20 cellular contexts compared by ENCODE assay signal in genomic region chr18:68469049-68469625, GRCh38.
A peak's percentile ranks its signal among the peaks of the same experiment; 100 is the strongest.
DNase-seq lines count a peak whose midpoint lies in the region; ATAC-seq and TF ChIP-seq lines count a peak whose summit lies in the region.
"Had no signal": no experiment of that assay in that cellular context is flagged by ENCODE, and none has a peak within 500 bp of the region (broad histone marks: within the 10 kb centered on the region; RNA-seq: fewer than 3 reads in every experiment).

No MANE protein-coding gene starts in this region.

- H3K4me3 Mint-ChIP-seq in H9 = no peak overlapping the region
- H3K4me3 Mint-ChIP-seq: CD4-positive, CD25-positive, alpha-beta regulatory T cell; CD8-positive, alpha-beta memory T cell had no signal

- H3K14ac ChIP-seq in H9 (ENCODE audit: insufficient read depth, low read length) = no peak overlapping the region
- no peak overlapping the region for H3K14ac ChIP-seq in trophoblast cell (ENCODE audit: low read length)

- no peak overlapping the region for H3K23ac ChIP-seq in H9 (ENCODE audit: insufficient read length, low read depth, low read length)
- H3K23ac ChIP-seq in trophoblast cell (ENCODE audit: low read length) = no peak overlapping the region

- H3K4me1 Mint-ChIP-seq in H9 = peaks cover 6 to 8% of the 10 kb centered on the region in 2 experiments
- H3K4me1 Mint-ChIP-seq: CD4-positive, CD25-positive, alpha-beta regulatory T cell had no signal

- H3K36me3 ChIP-seq in neural cell (ENCODE audit: insufficient read depth, low read length) (no peaks in the 10 kb centered on the region), trophoblast cell (ENCODE audit: control insufficient read depth in 1 of 2, insufficient read depth in 2 of 2, low read length in 2 of 2) (no peaks in the 10 kb centered on the region)
- H3K36me3 ChIP-seq: BE2C had no signal

- no peak overlapping the region for H3T11ph ChIP-seq in H9 (ENCODE audit: low read length)

- no peak overlapping the region for H2AK5ac ChIP-seq in H9 (ENCODE audit: insufficient read length, low read length)
- no peak overlapping the region for H2AK5ac ChIP-seq in trophoblast cell (ENCODE audit: low read length)

- DNase-seq in H9 = no peak
- peak; percentile 35 for DNase-seq in NCI-H2227 (lab: John Stamatoyannopoulos, UW; ENCODE audit: unreplicated experiment)
- no peak for DNase-seq in SIG-M5 treated with dmso at 0.1 percent for 504 hours (lab: John Stamatoyannopoulos, UW; ENCODE audit: unreplicated experiment)
- no peak for DNase-seq in trophoblast cell
- no peak for DNase-seq in left ventricle myocardium superior
- DNase-seq: ACHN; BE2C; C1 segment of cervical spinal cord; CD4-positive, CD25-positive, alpha-beta regulatory T cell; CD8-positive, alpha-beta memory T cell; COR-L47; DMS 273 treated with DMSO at 0.1 percent for 48 hours; DMS53; DND-41; EL; HCEC 1CT had no signal

- intact Hi-C loops in left ventricle myocardium superior (cut with micrococcal nuclease) = no loop called here

- H2BK12ac ChIP-seq in H9 (ENCODE audit: insufficient read length, low read depth, low read length) (no peak overlapping the region), trophoblast cell (ENCODE audit: low read length) (no peak overlapping the region)

- no peak overlapping the region for H4K5ac ChIP-seq in H9 (ENCODE audit: insufficient read length, low read depth, low read length)

- no peak overlapping the region for H3K27ac ChIP-seq in H9 (ENCODE audit: insufficient read length, low read depth, low read length)
- peak overlapping the region; percentile 84 for H3K27ac ChIP-seq in neural cell (ENCODE audit: low read length)
- H3K27ac ChIP-seq in trophoblast cell (ENCODE audit: low read depth, low read length) = no peak overlapping the region
- H3K27ac ChIP-seq: HL-60 had no signal

- H3K4me3 ChIP-seq in neural cell (ENCODE audit: low read length) = no peak overlapping the region
- no peak overlapping the region for H3K4me3 ChIP-seq in trophoblast cell (ENCODE audit: low read depth, low read length)
- H3K4me3 ChIP-seq: K562 had no signal

- H2AFZ ChIP-seq in H9 (ENCODE audit: low read length) = no peak overlapping the region
- H2AFZ ChIP-seq in neural cell (ENCODE audit: low read depth, low read length) = no peak overlapping the region
- no peak overlapping the region for H2AFZ ChIP-seq in trophoblast cell (ENCODE audit: insufficient read depth, low read length, poor library complexity)

- H3K4ac ChIP-seq in H9 (ENCODE audit: low read depth, low read length) = no peak overlapping the region
- no peak overlapping the region for H3K4ac ChIP-seq in trophoblast cell (ENCODE audit: low read depth, low read length)

- no peak overlapping the region for H2BK5ac ChIP-seq in H9 (ENCODE audit: insufficient read length, low read length)
- no peak overlapping the region for H2BK5ac ChIP-seq in trophoblast cell (ENCODE audit: low read depth, low read length, poor library complexity)

- no peak overlapping the region for H3K4me2 ChIP-seq in H9 (ENCODE audit: insufficient read depth, insufficient read length, low read length)
- peak overlapping the region; percentile 22 for H3K4me2 ChIP-seq in neural cell (ENCODE audit: low read length)
- no peak overlapping the region for H3K4me2 ChIP-seq in trophoblast cell (ENCODE audit: low read length)

- H3K36me3 Mint-ChIP-seq in H9 (ENCODE audit: insufficient read depth in 1 of 3, low read depth in 3 of 3) = no peaks in the 10 kb centered on the region
- H3K36me3 Mint-ChIP-seq: CD4-positive, CD25-positive, alpha-beta regulatory T cell; CD8-positive, alpha-beta memory T cell had no signal

- TF ChIP-seq CTCF in H9 (conservative IDR thresholded peaks at IDR 0.05) (no peak), neural cell (IDR thresholded peaks at IDR 0.05; ENCODE audit: poor library complexity, severe bottlenecking) (no peak)

- H4K8ac ChIP-seq in H9 (replicated peaks; ENCODE audit: insufficient read length, low read depth, low read length) = no peak overlapping the region
- no peak overlapping the region for H4K8ac ChIP-seq in trophoblast cell (ENCODE audit: low read depth, low read length)

- no peaks in the 10 kb centered on the region for H3K9me2 ChIP-seq in neural cell (ENCODE audit: insufficient read depth, low read length)

- H3K9me3 ChIP-seq in H9 (ENCODE audit: control insufficient read depth, low read depth, low read length) (no peaks in the 10 kb centered on the region), neural cell (ENCODE audit: low read length) (no peaks in the 10 kb centered on the region), trophoblast cell (ENCODE audit: insufficient read depth, low read depth, low read length) (no peaks in the 10 kb centered on the region)
- H3K9me3 ChIP-seq: BE2C had no signal

- H4K20me1 ChIP-seq in H9 (ENCODE audit: control insufficient read depth, insufficient read depth, insufficient read length) = no peaks in the 10 kb centered on the region
- no peaks in the 10 kb centered on the region for H4K20me1 ChIP-seq in neural cell (ENCODE audit: insufficient read depth)

- H3K9ac ChIP-seq in H9 (ENCODE audit: extremely low read depth, insufficient read length, low read length) (no peak overlapping the region), neural cell (ENCODE audit: low read length) (peak overlapping the region; percentile 38), trophoblast cell (ENCODE audit: low read length) (no peak overlapping the region)

- H3K23me2 ChIP-seq in H9 (ENCODE audit: insufficient read length, low read depth, low read length, poor library complexity, severe bottlenecking) = peaks cover 2% of the 10 kb centered on the region

- peak overlapping the region in 2 of 3 experiments; percentile 12 to 82; a peak in 5 of 7 replicates for H3K27ac Mint-ChIP-seq in H9
- H3K27ac Mint-ChIP-seq: CD4-positive, CD25-positive, alpha-beta regulatory T cell; CD8-positive, alpha-beta memory T cell had no signal

- WGBS in H9 (ENCODE audit: extremely low coverage, insufficient read length, low lambda C conversion rate) = no CpG with 5 or more reads among the region's 2 CpGs
- no CpG with 5 or more reads among the region's 2 CpGs for whole genome bisulfite sequencing in trophoblast cell (ENCODE audit: extremely low coverage, insufficient coverage, insufficient read length)

- H3K56ac ChIP-seq in H9 (ENCODE audit: insufficient read length, low read depth, low read length) = no peak overlapping the region

- H4K12ac ChIP-seq in trophoblast cell (ENCODE audit: low read depth, low read length) = no peak overlapping the region

- H3K79me2 ChIP-seq in H9 (ENCODE audit: insufficient read depth, low read length) (no peaks in the 10 kb centered on the region), neural cell (replicated peaks; ENCODE audit: insufficient read depth, low read length) (no peaks in the 10 kb centered on the region), trophoblast cell (ENCODE audit: control insufficient read depth, insufficient read depth, low read length, poor library complexity) (no peaks in the 10 kb centered on the region)

- H4K91ac ChIP-seq in H9 (ENCODE audit: insufficient read length, low read depth, low read length) = no peak overlapping the region
- no peak overlapping the region for H4K91ac ChIP-seq in trophoblast cell (ENCODE audit: low read depth, low read length)

- no peak overlapping the region for H3K18ac ChIP-seq in H9 (ENCODE audit: insufficient read length, low read depth, low read length)
- H3K18ac ChIP-seq in trophoblast cell (ENCODE audit: low read length) = no peak overlapping the region

- H3K79me1 ChIP-seq in H9 (ENCODE audit: insufficient read depth, low read depth, low read length, poor library complexity, severe bottlenecking) = no peaks in the 10 kb centered on the region
- H3K79me1 ChIP-seq in trophoblast cell (ENCODE audit: low read length) = no peaks in the 10 kb centered on the region

- H3K9me3 Mint-ChIP-seq in H9 = no peaks in the 10 kb centered on the region; a peak in 1 of 5 replicates
- H3K9me3 Mint-ChIP-seq: CD8-positive, alpha-beta memory T cell had no signal

- no peaks in the 10 kb centered on the region for H3K27me3 Mint-ChIP-seq in H9 (ENCODE audit: low read depth)
- H3K27me3 Mint-ChIP-seq: CD4-positive, CD25-positive, alpha-beta regulatory T cell; CD8-positive, alpha-beta memory T cell had no signal

- H3K4me1 ChIP-seq in H9 (ENCODE audit: insufficient read depth, low read length) (peaks cover 2% of the 10 kb centered on the region; the same call in 1 of the 2 replicates), trophoblast cell (ENCODE audit: control insufficient read depth in 1 of 2, insufficient read depth in 2 of 2, low read length in 2 of 2) (no peaks in the 10 kb centered on the region)
- H3K4me1 ChIP-seq: BE2C had no signal

- peak; percentile 50 for TF ChIP-seq RAD21 in neural cell (conservative IDR thresholded peaks at IDR 0.05)

- no peak for ATAC-seq in GM21381 (IDR thresholded peaks at IDR 0.05; ENCODE audit: unreplicated experiment)
- ATAC-seq in left ventricle myocardium superior = no peak
- ATAC-seq: K562 had no signal

- H2BK15ac ChIP-seq in H9 (ENCODE audit: low read depth, low read length) = no peak overlapping the region

- no peak overlapping the region for H2BK120ac ChIP-seq in H9 (ENCODE audit: low read depth, low read length, poor library complexity, severe bottlenecking)
- no peak overlapping the region for H2BK120ac ChIP-seq in trophoblast cell (ENCODE audit: insufficient read depth, low read length, poor library complexity)

- H3K27me3 ChIP-seq in H9 (ENCODE audit: insufficient read depth, low read length) (no peaks in the 10 kb centered on the region), neural cell (ENCODE audit: insufficient read depth, low read depth, low read length) (no peaks in the 10 kb centered on the region), trophoblast cell (ENCODE audit: insufficient read depth, low read length) (no peaks in the 10 kb centered on the region)
- H3K27me3 ChIP-seq: BE2C had no signal

- H3F3A ChIP-seq in neural cell (ENCODE audit: insufficient read depth, low read length, poor library complexity, severe bottlenecking) = peaks cover 14% of the 10 kb centered on the region

- TF ChIP-seq EP300 in neural cell (conservative IDR thresholded peaks at IDR 0.05; ENCODE audit: poor library complexity, severe bottlenecking) = peak; percentile 99

- H2BK20ac ChIP-seq in H9 (ENCODE audit: low read depth, low read length, poor library complexity, severe bottlenecking) = no peak overlapping the region

TF ChIP-seq in neural cell, 6 proteins besides CTCF, POLR2A, EP300 and RAD21:
- TF ChIP-seq TAF1 (IDR thresholded peaks at IDR 0.05; ENCODE audit: low read depth) = no peak
- peak; percentile 51 for TF ChIP-seq SMC3 (conservative IDR thresholded peaks at IDR 0.05; ENCODE audit: poor library complexity)
- TF ChIP-seq POLR2AphosphoS5 (IDR thresholded peaks at IDR 0.05) = peak; percentile 75
